In the genomic region with DNA sequence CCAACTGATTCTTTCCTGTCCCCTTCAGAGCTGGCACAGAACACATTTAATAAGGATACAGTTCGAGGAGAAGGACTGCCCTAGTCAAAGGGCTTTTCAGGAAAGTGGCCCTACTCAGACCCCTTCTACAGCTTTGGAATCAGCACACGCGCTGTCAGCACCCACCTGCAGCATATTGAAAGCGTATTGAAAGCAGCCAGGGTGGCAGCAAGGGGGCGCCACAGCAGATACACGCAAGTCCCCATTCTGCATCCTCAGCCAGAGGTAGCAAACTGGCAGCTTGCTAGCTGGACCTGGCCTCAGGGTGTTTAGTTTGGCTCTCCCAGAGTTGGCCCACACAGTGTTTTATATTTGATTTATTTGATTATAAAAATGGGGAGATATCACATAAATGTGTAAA, we compare ENCODE assay signal across 17 cellular contexts.
DNase-seq lines count a peak whose midpoint lies in the region; ATAC-seq, FAIRE-seq and TF ChIP-seq lines count a peak whose summit lies in the region.
"Had no signal": no experiment of that assay in that cellular context is flagged by ENCODE, and none has a peak within 500 bp of the region (broad histone marks: within the 10 kb centered on the region; RNA-seq: fewer than 3 reads in every experiment).

No MANE protein-coding gene starts in this region.

- no CpG with 5 or more reads among the region's 6 CpGs for WGBS in mesendoderm (ENCODE audit: extremely low coverage, insufficient coverage, low lambda C conversion rate)

- ATAC-seq in HG03196 (IDR thresholded peaks at IDR 0.05; ENCODE audit: unreplicated experiment) (no peak), HG02852 (IDR thresholded peaks at IDR 0.05; ENCODE audit: unreplicated experiment) (no peak)
- ATAC-seq in activated CD4-positive, CD25-positive, alpha-beta regulatory T cell treated with anti-CD3 and anti-CD28 coated beads, Interleukin-2, amount 50 U/mL, for 24 hours, result no peak
- ATAC-seq: gastrocnemius medialis, left lung had no signal

- H3K23ac ChIP-seq in mesendoderm (ENCODE audit: low read length), result no peak overlapping the region

- no peaks in the 10 kb centered on the region for H3K79me2 ChIP-seq in mesendoderm (ENCODE audit: control insufficient read depth, insufficient read depth, low read length)

- no peak overlapping the region for H3K56ac ChIP-seq in mesendoderm (ENCODE audit: low read length)

- no peak overlapping the region for H3K27ac ChIP-seq in mesendoderm (ENCODE audit: low read depth, low read length)
- H3K27ac ChIP-seq: gastrocnemius medialis, left lung, tibial artery had no signal

- no peaks in the 10 kb centered on the region for H3K4me1 ChIP-seq in mesendoderm (ENCODE audit: control insufficient read depth, low read depth, low read length)
- H3K4me1 ChIP-seq: gastrocnemius medialis, left lung, tibial artery had no signal

- H3K36me3 Mint-ChIP-seq in HFFc6 (ENCODE audit: low read depth), result no peaks in the 10 kb centered on the region
- H3K36me3 Mint-ChIP-seq: activated naive CD4-positive, alpha-beta T cell treated with anti-CD3 and anti-CD28 coated beads, Interleukin-2, amount 10 ng/mL, durations not matched to agents 7 days and 5 days; IgD-negative memory B cell had no signal

- DNase-seq in ELF-1 (ENCODE audit: low read depth, low spot score) (peak; percentile 23), HFFc6 (no peak), bronchial epithelial cell (ENCODE audit: low read depth) (no peak), mesendoderm (peak; percentile 74), globus pallidus (ENCODE audit: low spot score) (no peak)
- DNase-seq: activated CD4-positive, alpha-beta T cell treated with anti-CD3 and anti-CD28 coated beads, Interleukin-2, amount 50 U/mL, for 4 hours; activated naive CD4-positive, alpha-beta T cell treated with anti-CD3 and anti-CD28 coated beads, Interleukin-2, amount 10 ng/mL, durations not matched to agents 7 days and 5 days; gastrocnemius medialis; left lung; NCI-H2029; T-helper 1 cell; tibial artery had no signal

- H3K4ac ChIP-seq in mesendoderm (ENCODE audit: low read depth, low read length), result no peak overlapping the region

- H3K9me3 Mint-ChIP-seq in HFFc6, result no peaks in the 10 kb centered on the region

- no peak overlapping the region for H3K18ac ChIP-seq in mesendoderm (ENCODE audit: low read length)

- H2AK5ac ChIP-seq in mesendoderm (ENCODE audit: low read length), result no peak overlapping the region

- no peak overlapping the region for H2BK120ac ChIP-seq in mesendoderm (ENCODE audit: low read depth, low read length)

- H3K4me1 Mint-ChIP-seq in HFFc6 (ENCODE audit: low read depth), result no peaks in the 10 kb centered on the region
- H3K4me1 Mint-ChIP-seq: activated naive CD4-positive, alpha-beta T cell treated with anti-CD3 and anti-CD28 coated beads, Interleukin-2, amount 10 ng/mL, durations not matched to agents 7 days and 5 days; IgD-negative memory B cell had no signal

- H3K4me3 Mint-ChIP-seq in HFFc6, result no peak overlapping the region
- H3K4me3 Mint-ChIP-seq: activated naive CD4-positive, alpha-beta T cell treated with anti-CD3 and anti-CD28 coated beads, Interleukin-2, amount 10 ng/mL, durations not matched to agents 7 days and 5 days; IgD-negative memory B cell had no signal

- no peak overlapping the region for H2BK5ac ChIP-seq in mesendoderm (ENCODE audit: low read length)

- H3K27ac Mint-ChIP-seq in HFFc6, result no peak overlapping the region
- H3K27ac Mint-ChIP-seq: activated naive CD4-positive, alpha-beta T cell treated with anti-CD3 and anti-CD28 coated beads, Interleukin-2, amount 10 ng/mL, durations not matched to agents 7 days and 5 days had no signal

- H4K8ac ChIP-seq in mesendoderm (ENCODE audit: low read depth, low read length), result no peak overlapping the region

- H3K36me3 ChIP-seq in bronchial epithelial cell (ENCODE audit: control insufficient read depth, insufficient read depth, low read length) (no peaks in the 10 kb centered on the region), mesendoderm (ENCODE audit: control insufficient read depth, insufficient read depth, low read length) (no peaks in the 10 kb centered on the region)
- H3K36me3 ChIP-seq: gastrocnemius medialis, left lung, tibial artery had no signal

- no peak overlapping the region for H4K5ac ChIP-seq in mesendoderm (ENCODE audit: low read length)

- peak; percentile 49; the same call in 1 of the 2 replicates for TF ChIP-seq CTCF in HFFc6 (IDR thresholded peaks at IDR 0.05)
- peak; percentile 15 for TF ChIP-seq CTCF in bronchial epithelial cell (IDR thresholded peaks at IDR 0.05; ENCODE audit: insufficient read depth, low read length, severe bottlenecking)

- no peaks in the 10 kb centered on the region for H3K27me3 Mint-ChIP-seq in HFFc6 (ENCODE audit: insufficient read depth)
- H3K27me3 Mint-ChIP-seq: activated naive CD4-positive, alpha-beta T cell treated with anti-CD3 and anti-CD28 coated beads, Interleukin-2, amount 10 ng/mL, durations not matched to agents 7 days and 5 days; IgD-negative memory B cell had no signal

- FAIRE-seq in bronchial epithelial cell (lab: Jason Lieb, UNC), result no peak

- no peaks in the 10 kb centered on the region for H3K79me1 ChIP-seq in mesendoderm (ENCODE audit: low read length)

- H3K4me2 ChIP-seq in mesendoderm (ENCODE audit: low read length), result no peak overlapping the region
- H3K4me2 ChIP-seq: smooth muscle cell had no signal

- no peak overlapping the region for H3K4me3 ChIP-seq in bronchial epithelial cell (ENCODE audit: low read depth, low read length)
- H3K4me3 ChIP-seq in mesendoderm (ENCODE audit: low read length), result no peak overlapping the region
- H3K4me3 ChIP-seq: gastrocnemius medialis, left lung, smooth muscle cell, tibial artery had no signal

- no peak overlapping the region for H3K9ac ChIP-seq in mesendoderm (ENCODE audit: low read length)

- H3K27me3 ChIP-seq in bronchial epithelial cell (ENCODE audit: control insufficient read depth, insufficient read depth, low read length) (no peaks in the 10 kb centered on the region), mesendoderm (ENCODE audit: insufficient read depth, low read length, poor library complexity) (no peaks in the 10 kb centered on the region)
- H3K27me3 ChIP-seq: gastrocnemius medialis, left lung, tibial artery had no signal

- H2BK15ac ChIP-seq in mesendoderm (replicated peaks; ENCODE audit: low read depth), result no peak overlapping the region

Comparison
In these comparisons a context has a peak if more than half of its experiments do, and no peak if none do; other contexts are left out.
1. DNase-seq: peak in ELF-1 (single experiment) and mesendoderm (single experiment); none in HFFc6 (single experiment), bronchial epithelial cell (single experiment) and globus pallidus (single experiment).